1 cellular context compared by ENCODE assay signal in the genomic region with DNA sequence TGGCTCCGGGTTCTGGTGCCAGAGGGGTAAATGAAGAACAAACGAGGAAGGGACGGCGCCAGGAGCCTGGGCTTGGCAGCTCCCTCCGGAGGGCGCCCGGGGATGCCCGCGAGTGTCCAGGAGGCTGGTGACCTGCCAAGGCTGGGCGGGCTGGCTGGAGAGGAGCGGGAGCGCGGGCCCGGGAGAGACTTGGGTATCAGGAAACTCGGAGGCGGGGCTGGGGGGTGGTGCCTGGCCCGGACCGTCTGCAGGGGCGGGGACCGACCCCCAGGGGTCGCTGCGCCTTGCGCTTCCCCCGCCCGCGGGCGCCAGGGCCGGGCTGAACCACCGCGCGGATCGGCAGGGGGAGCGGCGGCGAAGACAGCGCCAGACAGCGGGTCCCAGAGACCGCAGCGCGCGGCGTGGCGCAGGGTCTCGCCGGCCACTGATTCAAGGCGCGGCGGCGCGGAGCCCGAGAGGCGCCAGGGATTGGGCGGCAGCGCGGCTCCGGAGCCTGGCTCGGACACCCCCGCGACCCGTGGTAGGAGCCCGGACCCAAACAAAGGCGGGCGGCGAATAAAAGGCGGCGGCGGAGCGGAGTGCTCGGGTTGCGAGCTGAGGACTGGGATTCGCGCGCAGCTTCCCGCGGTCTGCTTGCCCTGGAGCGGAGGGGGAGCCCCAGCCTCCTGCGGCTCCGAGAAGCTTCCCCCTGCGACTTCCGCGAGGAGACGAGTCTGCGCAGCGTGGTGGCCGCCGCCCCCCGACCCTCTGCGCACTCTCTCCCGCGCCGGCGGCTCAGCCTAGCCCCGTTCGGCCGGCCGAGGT.
A peak's percentile ranks its signal among the peaks of the same experiment; 100 is the strongest.
TF ChIP-seq lines count a peak whose summit lies in the region.

A gene with protein sequence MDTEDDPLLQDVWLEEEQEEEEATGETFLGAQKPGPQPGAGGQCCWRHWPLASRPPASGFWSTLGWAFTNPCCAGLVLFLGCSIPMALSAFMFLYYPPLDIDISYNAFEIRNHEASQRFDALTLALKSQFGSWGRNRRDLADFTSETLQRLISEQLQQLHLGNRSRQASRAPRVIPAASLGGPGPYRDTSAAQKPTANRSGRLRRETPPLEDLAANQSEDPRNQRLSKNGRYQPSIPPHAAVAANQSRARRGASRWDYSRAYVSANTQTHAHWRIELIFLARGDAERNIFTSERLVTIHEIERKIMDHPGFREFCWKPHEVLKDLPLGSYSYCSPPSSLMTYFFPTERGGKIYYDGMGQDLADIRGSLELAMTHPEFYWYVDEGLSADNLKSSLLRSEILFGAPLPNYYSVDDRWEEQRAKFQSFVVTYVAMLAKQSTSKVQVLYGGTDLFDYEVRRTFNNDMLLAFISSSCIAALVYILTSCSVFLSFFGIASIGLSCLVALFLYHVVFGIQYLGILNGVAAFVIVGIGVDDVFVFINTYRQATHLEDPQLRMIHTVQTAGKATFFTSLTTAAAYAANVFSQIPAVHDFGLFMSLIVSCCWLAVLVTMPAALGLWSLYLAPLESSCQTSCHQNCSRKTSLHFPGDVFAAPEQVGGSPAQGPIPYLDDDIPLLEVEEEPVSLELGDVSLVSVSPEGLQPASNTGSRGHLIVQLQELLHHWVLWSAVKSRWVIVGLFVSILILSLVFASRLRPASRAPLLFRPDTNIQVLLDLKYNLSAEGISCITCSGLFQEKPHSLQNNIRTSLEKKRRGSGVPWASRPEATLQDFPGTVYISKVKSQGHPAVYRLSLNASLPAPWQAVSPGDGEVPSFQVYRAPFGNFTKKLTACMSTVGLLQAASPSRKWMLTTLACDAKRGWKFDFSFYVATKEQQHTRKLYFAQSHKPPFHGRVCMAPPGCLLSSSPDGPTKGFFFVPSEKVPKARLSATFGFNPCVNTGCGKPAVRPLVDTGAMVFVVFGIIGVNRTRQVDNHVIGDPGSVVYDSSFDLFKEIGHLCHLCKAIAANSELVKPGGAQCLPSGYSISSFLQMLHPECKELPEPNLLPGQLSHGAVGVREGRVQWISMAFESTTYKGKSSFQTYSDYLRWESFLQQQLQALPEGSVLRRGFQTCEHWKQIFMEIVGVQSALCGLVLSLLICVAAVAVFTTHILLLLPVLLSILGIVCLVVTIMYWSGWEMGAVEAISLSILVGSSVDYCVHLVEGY (N-terminal part only) (plus strand): TSS at position 585 of the 804 bp plus-strand sequence. CDS start 21,838 bp downstream, outside the sequence.

TF ChIP-seq in HepG2, 621 proteins besides CTCF, POLR2A, EP300 and RAD21 (continued from another document and continues in another):
- TF ChIP-seq MAZ (IDR thresholded peaks at IDR 0.05; ENCODE audit: borderline replicate concordance, low read depth, low read length) (peak; percentile 55; the same call in 1 of the 2 replicates), MAZ (CRISPR knock-in tag; IDR thresholded peaks at IDR 0.05; ENCODE audit: low read depth) (peak; percentile 86), RFXAP (CRISPR knock-in tag; IDR thresholded peaks at IDR 0.05; ENCODE audit: borderline replicate concordance) (peak; percentile 69; the same call in 1 of the 2 replicates), ZNF570 (CRISPR knock-in tag; IDR thresholded peaks at IDR 0.05; ENCODE audit: borderline replicate concordance) (no peak), PHF8 (CRISPR knock-in tag; IDR thresholded peaks at IDR 0.05) (peak; percentile 30; the same call in 1 of the 2 replicates), POLR2AphosphoS5 (IDR thresholded peaks at IDR 0.05; ENCODE audit: low read depth, low read length) (peak; percentile 51; the same call in 1 of the 2 replicates), HNRNPLL (IDR thresholded peaks at IDR 0.05; ENCODE audit: low read depth, low read length, poor library complexity, severe bottlenecking) (peak; percentile 48), SALL1 (CRISPR knock-in tag; IDR thresholded peaks at IDR 0.05) (peak; percentile 61), ZNF343 (CRISPR knock-in tag; IDR thresholded peaks at IDR 0.05) (0 out of 2 replicates have a peak, but pooled peaks have one; percentile 58), SOX13 (IDR thresholded peaks at IDR 0.05) (no peak), SOX13 (CRISPR knock-in tag; conservative IDR thresholded peaks at IDR 0.05 in 1 of 2, IDR thresholded peaks at IDR 0.05 in 1 of 2) (0 out of 4 replicates have a peak, but pooled peaks of 1 of the 2 experiments have one; percentile 13), HES4 (CRISPR knock-in tag; IDR thresholded peaks at IDR 0.05; ENCODE audit: borderline replicate concordance) (no peak), ZFP1 (CRISPR knock-in tag; IDR thresholded peaks at IDR 0.05) (no peak), MTA1 (CRISPR knock-in tag; IDR thresholded peaks at IDR 0.05; ENCODE audit: borderline replicate concordance) (peak; percentile 9; the same call in 1 of the 2 replicates), DNMT3B (CRISPR knock-in tag; conservative IDR thresholded peaks at IDR 0.05) (no peak), ZNF546 (CRISPR knock-in tag; conservative IDR thresholded peaks at IDR 0.05) (0 out of 2 replicates have a peak, but pooled peaks have one; percentile 56), POLR2G (IDR thresholded peaks at IDR 0.05; ENCODE audit: low read depth, low read length) (peak; percentile 63), ZNF160 (CRISPR knock-in tag; IDR thresholded peaks at IDR 0.05) (0 out of 2 replicates have a peak, but pooled peaks have one; percentile 40), ZNF34 (CRISPR knock-in tag; IDR thresholded peaks at IDR 0.05; ENCODE audit: borderline replicate concordance) (peak; percentile 47; the same call in 1 of the 2 replicates), NFATC3 (CRISPR knock-in tag; IDR thresholded peaks at IDR 0.05) (no peak), ZBTB20 (CRISPR knock-in tag; IDR thresholded peaks at IDR 0.05; ENCODE audit: borderline replicate concordance, low read depth) (0 out of 2 replicates have a peak, but pooled peaks have one; percentile 28), RNF2 (conservative IDR thresholded peaks at IDR 0.05; ENCODE audit: low read depth) (peak; percentile 71), MIXL1 (CRISPR knock-in tag; IDR thresholded peaks at IDR 0.05) (no peak)
- TF ChIP-seq, protein P1, sequence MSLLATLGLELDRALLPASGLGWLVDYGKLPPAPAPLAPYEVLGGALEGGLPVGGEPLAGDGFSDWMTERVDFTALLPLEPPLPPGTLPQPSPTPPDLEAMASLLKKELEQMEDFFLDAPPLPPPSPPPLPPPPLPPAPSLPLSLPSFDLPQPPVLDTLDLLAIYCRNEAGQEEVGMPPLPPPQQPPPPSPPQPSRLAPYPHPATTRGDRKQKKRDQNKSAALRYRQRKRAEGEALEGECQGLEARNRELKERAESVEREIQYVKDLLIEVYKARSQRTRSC (CRISPR knock-in tag; IDR thresholded peaks at IDR 0.05; ENCODE audit: low read depth): peak; percentile 28; the same call in 1 of the 2 replicates
- TF ChIP-seq, protein P2, sequence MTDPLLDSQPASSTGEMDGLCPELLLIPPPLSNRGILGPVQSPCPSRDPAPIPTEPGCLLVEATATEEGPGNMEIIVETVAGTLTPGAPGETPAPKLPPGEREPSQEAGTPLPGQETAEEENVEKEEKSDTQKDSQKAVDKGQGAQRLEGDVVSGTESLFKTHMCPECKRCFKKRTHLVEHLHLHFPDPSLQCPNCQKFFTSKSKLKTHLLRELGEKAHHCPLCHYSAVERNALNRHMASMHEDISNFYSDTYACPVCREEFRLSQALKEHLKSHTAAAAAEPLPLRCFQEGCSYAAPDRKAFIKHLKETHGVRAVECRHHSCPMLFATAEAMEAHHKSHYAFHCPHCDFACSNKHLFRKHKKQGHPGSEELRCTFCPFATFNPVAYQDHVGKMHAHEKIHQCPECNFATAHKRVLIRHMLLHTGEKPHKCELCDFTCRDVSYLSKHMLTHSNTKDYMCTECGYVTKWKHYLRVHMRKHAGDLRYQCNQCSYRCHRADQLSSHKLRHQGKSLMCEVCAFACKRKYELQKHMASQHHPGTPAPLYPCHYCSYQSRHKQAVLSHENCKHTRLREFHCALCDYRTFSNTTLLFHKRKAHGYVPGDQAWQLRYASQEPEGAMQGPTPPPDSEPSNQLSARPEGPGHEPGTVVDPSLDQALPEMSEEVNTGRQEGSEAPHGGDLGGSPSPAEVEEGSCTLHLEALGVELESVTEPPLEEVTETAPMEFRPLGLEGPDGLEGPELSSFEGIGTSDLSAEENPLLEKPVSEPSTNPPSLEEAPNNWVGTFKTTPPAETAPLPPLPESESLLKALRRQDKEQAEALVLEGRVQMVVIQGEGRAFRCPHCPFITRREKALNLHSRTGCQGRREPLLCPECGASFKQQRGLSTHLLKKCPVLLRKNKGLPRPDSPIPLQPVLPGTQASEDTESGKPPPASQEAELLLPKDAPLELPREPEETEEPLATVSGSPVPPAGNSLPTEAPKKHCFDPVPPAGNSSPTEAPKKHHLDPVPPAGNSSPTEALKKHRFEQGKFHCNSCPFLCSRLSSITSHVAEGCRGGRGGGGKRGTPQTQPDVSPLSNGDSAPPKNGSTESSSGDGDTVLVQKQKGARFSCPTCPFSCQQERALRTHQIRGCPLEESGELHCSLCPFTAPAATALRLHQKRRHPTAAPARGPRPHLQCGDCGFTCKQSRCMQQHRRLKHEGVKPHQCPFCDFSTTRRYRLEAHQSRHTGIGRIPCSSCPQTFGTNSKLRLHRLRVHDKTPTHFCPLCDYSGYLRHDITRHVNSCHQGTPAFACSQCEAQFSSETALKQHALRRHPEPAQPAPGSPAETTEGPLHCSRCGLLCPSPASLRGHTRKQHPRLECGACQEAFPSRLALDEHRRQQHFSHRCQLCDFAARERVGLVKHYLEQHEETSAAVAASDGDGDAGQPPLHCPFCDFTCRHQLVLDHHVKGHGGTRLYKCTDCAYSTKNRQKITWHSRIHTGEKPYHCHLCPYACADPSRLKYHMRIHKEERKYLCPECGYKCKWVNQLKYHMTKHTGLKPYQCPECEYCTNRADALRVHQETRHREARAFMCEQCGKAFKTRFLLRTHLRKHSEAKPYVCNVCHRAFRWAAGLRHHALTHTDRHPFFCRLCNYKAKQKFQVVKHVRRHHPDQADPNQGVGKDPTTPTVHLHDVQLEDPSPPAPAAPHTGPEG (CRISPR knock-in tag; IDR thresholded peaks at IDR 0.05): peak; percentile 50; the same call in 1 of the 2 replicates
- TF ChIP-seq, protein P3, sequence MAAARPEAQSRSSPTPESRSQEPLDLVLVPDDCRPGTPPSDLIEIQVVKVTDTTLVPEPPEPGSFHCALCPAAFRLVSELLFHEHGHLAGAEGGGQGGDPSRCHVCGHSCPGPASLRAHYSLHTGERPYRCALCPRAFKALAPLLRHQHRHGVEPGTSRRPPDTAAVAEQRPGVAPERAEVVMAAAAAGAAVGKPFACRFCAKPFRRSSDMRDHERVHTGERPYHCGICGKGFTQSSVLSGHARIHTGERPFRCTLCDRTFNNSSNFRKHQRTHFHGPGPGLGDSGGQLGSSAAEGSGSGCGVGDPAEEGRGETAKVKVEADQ (CRISPR knock-in tag; IDR thresholded peaks at IDR 0.05; ENCODE audit: borderline replicate concordance): 0 out of 2 replicates have a peak, but pooled peaks have one; percentile 62
- TF ChIP-seq, protein P4, sequence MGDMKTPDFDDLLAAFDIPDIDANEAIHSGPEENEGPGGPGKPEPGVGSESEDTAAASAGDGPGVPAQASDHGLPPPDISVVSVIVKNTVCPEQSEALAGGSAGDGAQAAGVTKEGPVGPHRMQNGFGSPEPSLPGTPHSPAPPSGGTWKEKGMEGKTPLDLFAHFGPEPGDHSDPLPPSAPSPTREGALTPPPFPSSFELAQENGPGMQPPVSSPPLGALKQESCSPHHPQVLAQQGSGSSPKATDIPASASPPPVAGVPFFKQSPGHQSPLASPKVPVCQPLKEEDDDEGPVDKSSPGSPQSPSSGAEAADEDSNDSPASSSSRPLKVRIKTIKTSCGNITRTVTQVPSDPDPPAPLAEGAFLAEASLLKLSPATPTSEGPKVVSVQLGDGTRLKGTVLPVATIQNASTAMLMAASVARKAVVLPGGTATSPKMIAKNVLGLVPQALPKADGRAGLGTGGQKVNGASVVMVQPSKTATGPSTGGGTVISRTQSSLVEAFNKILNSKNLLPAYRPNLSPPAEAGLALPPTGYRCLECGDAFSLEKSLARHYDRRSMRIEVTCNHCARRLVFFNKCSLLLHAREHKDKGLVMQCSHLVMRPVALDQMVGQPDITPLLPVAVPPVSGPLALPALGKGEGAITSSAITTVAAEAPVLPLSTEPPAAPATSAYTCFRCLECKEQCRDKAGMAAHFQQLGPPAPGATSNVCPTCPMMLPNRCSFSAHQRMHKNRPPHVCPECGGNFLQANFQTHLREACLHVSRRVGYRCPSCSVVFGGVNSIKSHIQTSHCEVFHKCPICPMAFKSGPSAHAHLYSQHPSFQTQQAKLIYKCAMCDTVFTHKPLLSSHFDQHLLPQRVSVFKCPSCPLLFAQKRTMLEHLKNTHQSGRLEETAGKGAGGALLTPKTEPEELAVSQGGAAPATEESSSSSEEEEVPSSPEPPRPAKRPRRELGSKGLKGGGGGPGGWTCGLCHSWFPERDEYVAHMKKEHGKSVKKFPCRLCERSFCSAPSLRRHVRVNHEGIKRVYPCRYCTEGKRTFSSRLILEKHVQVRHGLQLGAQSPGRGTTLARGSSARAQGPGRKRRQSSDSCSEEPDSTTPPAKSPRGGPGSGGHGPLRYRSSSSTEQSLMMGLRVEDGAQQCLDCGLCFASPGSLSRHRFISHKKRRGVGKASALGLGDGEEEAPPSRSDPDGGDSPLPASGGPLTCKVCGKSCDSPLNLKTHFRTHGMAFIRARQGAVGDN (CRISPR knock-in tag; IDR thresholded peaks at IDR 0.05): peak; percentile 72
- TF ChIP-seq, protein P5, sequence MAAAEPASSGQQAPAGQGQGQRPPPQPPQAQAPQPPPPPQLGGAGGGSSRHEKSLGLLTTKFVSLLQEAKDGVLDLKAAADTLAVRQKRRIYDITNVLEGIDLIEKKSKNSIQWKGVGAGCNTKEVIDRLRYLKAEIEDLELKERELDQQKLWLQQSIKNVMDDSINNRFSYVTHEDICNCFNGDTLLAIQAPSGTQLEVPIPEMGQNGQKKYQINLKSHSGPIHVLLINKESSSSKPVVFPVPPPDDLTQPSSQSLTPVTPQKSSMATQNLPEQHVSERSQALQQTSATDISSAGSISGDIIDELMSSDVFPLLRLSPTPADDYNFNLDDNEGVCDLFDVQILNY (CRISPR knock-in tag; conservative IDR thresholded peaks at IDR 0.05): peak; percentile 33; the same call in 1 of the 2 replicates
- TF ChIP-seq, protein P6, sequence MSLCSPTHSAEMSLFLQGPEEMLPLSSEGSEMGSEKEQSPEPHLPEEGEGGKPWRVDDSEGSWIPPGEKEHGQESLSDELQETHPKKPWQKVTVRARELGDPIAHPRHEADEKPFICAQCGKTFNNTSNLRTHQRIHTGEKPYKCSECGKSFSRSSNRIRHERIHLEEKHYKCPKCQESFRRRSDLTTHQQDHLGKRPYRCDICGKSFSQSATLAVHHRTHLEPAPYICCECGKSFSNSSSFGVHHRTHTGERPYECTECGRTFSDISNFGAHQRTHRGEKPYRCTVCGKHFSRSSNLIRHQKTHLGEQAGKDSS (CRISPR knock-in tag; IDR thresholded peaks at IDR 0.05; ENCODE audit: borderline replicate concordance, low read depth): no peak
- TF ChIP-seq, protein P7, sequence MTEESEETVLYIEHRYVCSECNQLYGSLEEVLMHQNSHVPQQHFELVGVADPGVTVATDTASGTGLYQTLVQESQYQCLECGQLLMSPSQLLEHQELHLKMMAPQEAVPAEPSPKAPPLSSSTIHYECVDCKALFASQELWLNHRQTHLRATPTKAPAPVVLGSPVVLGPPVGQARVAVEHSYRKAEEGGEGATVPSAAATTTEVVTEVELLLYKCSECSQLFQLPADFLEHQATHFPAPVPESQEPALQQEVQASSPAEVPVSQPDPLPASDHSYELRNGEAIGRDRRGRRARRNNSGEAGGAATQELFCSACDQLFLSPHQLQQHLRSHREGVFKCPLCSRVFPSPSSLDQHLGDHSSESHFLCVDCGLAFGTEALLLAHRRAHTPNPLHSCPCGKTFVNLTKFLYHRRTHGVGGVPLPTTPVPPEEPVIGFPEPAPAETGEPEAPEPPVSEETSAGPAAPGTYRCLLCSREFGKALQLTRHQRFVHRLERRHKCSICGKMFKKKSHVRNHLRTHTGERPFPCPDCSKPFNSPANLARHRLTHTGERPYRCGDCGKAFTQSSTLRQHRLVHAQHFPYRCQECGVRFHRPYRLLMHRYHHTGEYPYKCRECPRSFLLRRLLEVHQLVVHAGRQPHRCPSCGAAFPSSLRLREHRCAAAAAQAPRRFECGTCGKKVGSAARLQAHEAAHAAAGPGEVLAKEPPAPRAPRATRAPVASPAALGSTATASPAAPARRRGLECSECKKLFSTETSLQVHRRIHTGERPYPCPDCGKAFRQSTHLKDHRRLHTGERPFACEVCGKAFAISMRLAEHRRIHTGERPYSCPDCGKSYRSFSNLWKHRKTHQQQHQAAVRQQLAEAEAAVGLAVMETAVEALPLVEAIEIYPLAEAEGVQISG (CRISPR knock-in tag; IDR thresholded peaks at IDR 0.05): peak; percentile 52
